Comparison of ENCODE assay signal across 8 cellular contexts in genomic region chr3:132535575-132536441, GRCh38.
DNase-seq lines count a peak whose midpoint lies in the region; ATAC-seq and TF ChIP-seq lines count a peak whose summit lies in the region.

No MANE protein-coding gene starts in this region.

- peaks cover 9 to 35% (median 29%) of the 10 kb centered on the region in 3 donors for H3K36me3 Mint-ChIP-seq in immature natural killer cell

- ATAC-seq in GM19035 (IDR thresholded peaks at IDR 0.05; ENCODE audit: unreplicated experiment) = peak; percentile 58
- no peak for ATAC-seq in HG02973 (IDR thresholded peaks at IDR 0.05; ENCODE audit: unreplicated experiment)

- H3K27me3 ChIP-seq in brain microvascular endothelial cell (replicated peaks) = no peaks in the 10 kb centered on the region

- no peak overlapping the region for H3K27ac Mint-ChIP-seq in immature natural killer cell

- no peak overlapping the region for H3K4me3 Mint-ChIP-seq in immature natural killer cell

- peaks cover 15% of the 10 kb centered on the region for H3K36me3 ChIP-seq in brain microvascular endothelial cell (replicated peaks)

- no peaks in the 10 kb centered on the region for H3K4me1 Mint-ChIP-seq in immature natural killer cell

- TF ChIP-seq CTCF in AG09309 (IDR thresholded peaks at IDR 0.05; ENCODE audit: control insufficient read depth, insufficient read depth, low read depth, low read length, missing control alignments) (peak; percentile 53), brain microvascular endothelial cell (IDR thresholded peaks at IDR 0.05; ENCODE audit: low read depth, low read length, missing control alignments) (peak; percentile 56)

- H3K27ac ChIP-seq in brain microvascular endothelial cell = peak overlapping the region; percentile 62

- H3K4me3 ChIP-seq in AG09309 (ENCODE audit: control insufficient read depth, low read depth, low read length) = no peak overlapping the region
- H3K4me3 ChIP-seq in brain microvascular endothelial cell (ENCODE audit: low read depth, low read length) = no peak overlapping the region

- peak; percentile 78 for DNase-seq in AG09309 (ENCODE audit: low read depth)
- DNase-seq in NCI-H128 (lab: John Stamatoyannopoulos, UW; ENCODE audit: unreplicated experiment) = peak; percentile 49
- peak; percentile 20 for DNase-seq in T1000 (lab: John Stamatoyannopoulos, UW)
- peak; percentile 86 for DNase-seq in brain microvascular endothelial cell
- DNase-seq in immature natural killer cell = peak; percentile 18 to 28 (median 27)
- DNase-seq in stimulated activated CD4-positive, alpha-beta T cell treated with anti-CD3 and anti-CD28 coated beads, Interleukin-12 subunit alpha, Interleukin-12 subunit beta, amount 100 ng/mL, for 48 hours (ENCODE audit: low read depth in 2 of 3, low spot score in 1 of 3) = peak in 2 of 3 donors; percentile 41 to 45

- H3K9me3 Mint-ChIP-seq in immature natural killer cell = no peaks in the 10 kb centered on the region

- in situ Hi-C loops in brain microvascular endothelial cell (cut with HindIII; ENCODE audit: low pct_ligation_motif_present, low sequenced_read_pairs) = loop anchor here (25.0 kb wide), 1 partner anchor 101 kb away; no protein-coding TSS in a partner anchor

- H3K27me3 Mint-ChIP-seq in immature natural killer cell (ENCODE audit: low read depth in 3 of 3) = no peaks in the 10 kb centered on the region

Comparison
In these comparisons a context has a peak if more than half of its experiments do, and no peak if none do; other contexts are left out.
1. DNase-seq: peak in every context shown above with its lines; median percentile 86 in brain microvascular endothelial cell; 78 in AG09309; 49 in NCI-H128; 43 in stimulated activated CD4-positive, alpha-beta T cell treated with anti-CD3 and anti-CD28 coated beads, Interleukin-12 subunit alpha, Interleukin-12 subunit beta, amount 100 ng/mL, for 48 hours; 27 in immature natural killer cell; 20 in T1000.